Comparison of ENCODE assay signal across 11 cellular contexts in genomic region chr1:43435146-43436145, GRCh38. TPM values are rescaled to one million over a fixed set of nuclear protein-coding genes. Genes with fewer than 3 reads are reported as not detected.
DNase-seq lines count a peak whose midpoint lies in the region; ATAC-seq and TF ChIP-seq lines count a peak whose summit lies in the region.
"Had no signal": no experiment of that assay in that cellular context is flagged by ENCODE, and none has a peak within 500 bp of the region (broad histone marks: within the 10 kb centered on the region; RNA-seq: fewer than 3 reads in every experiment).

No MANE protein-coding gene starts in this region.

- no peaks in the 10 kb centered on the region for H3K9me3 ChIP-seq in breast epithelium
- H3K9me3 ChIP-seq in mucosa of descending colon = no peaks in the 10 kb centered on the region
- no peaks in the 10 kb centered on the region for H3K9me3 ChIP-seq in uterus
- H3K9me3 ChIP-seq in prostate gland = no peaks in the 10 kb centered on the region

- no peaks in the 10 kb centered on the region for H3K4me1 Mint-ChIP-seq in MCF 10A (ENCODE audit: insufficient read depth, unreplicated experiment)

- no peak overlapping the region for H3K4me3 ChIP-seq in breast epithelium
- no peak overlapping the region for H3K4me3 ChIP-seq in mucosa of descending colon
- H3K4me3 ChIP-seq in uterus = no peak overlapping the region
- H3K4me3 ChIP-seq in prostate gland = no peak overlapping the region
- H3K4me3 ChIP-seq: dorsolateral prefrontal cortex had no signal

- POLR2A ChIA-PET in MCF 10A (lab: Yijun Ruan, JAX) = interaction anchor here (0.6 to 1.7 kb wide), 2 partner anchors 19 to 125 kb away, joined by 3 to 6 read pairs; partner anchors contain the start of gene HYI

- H3K36me3 ChIP-seq in breast epithelium (peaks cover 10% of the 10 kb centered on the region), mucosa of descending colon (ENCODE audit: low read depth) (no peaks in the 10 kb centered on the region), uterus (no peaks in the 10 kb centered on the region), prostate gland (peaks cover 18 to 32% of the 10 kb centered on the region in 2 donors)

- intact Hi-C loops in breast epithelium (cut with DNase I; ENCODE audit: low total_unique reads) (no loop called here), MCF 10A (cut with micrococcal nuclease) (no loop called here), mucosa of descending colon (cut with DNase I, micrococcal nuclease) (no loop called here), uterus (cut with DNase I; ENCODE audit: low total_unique reads) (no loop called here), prostate gland (cut with DNase I) (no loop called here)

- H3K27ac ChIP-seq in breast epithelium (peak overlapping the region; percentile 7 to 63), uterus (peak overlapping the region; percentile 69 to 79), prostate gland (no peak overlapping the region)

- H3K36me3 Mint-ChIP-seq in MCF 10A (ENCODE audit: insufficient read depth, unreplicated experiment) = peaks cover 61% of the 10 kb centered on the region

- H3K4me3 Mint-ChIP-seq in MCF 10A (ENCODE audit: unreplicated experiment) = no peak overlapping the region

- 67% methylated on average over 14 of the region's 14 CpGs for WGBS in prostate gland

- CTCF ChIA-PET in MCF 10A (lab: Yijun Ruan, JAX) = interaction anchor here (0.9 kb wide), 1 partner anchor 12 kb away, joined by 3 read pairs; no protein-coding TSS in a partner anchor

- no peak overlapping the region for H3K27ac Mint-ChIP-seq in MCF 10A (ENCODE audit: low read depth, unreplicated experiment)

- peak in 1 of 2 donors; percentile 45 for DNase-seq in breast epithelium (ENCODE audit: low spot score in 2 of 2)
- no peak for DNase-seq in MCF 10A (ENCODE audit: unreplicated experiment)
- peak; percentile 86 for DNase-seq in fibroblast of gingiva (ENCODE audit: low read depth)
- no peak for DNase-seq in mucosa of descending colon
- peak; percentile 70 to 71 for DNase-seq in uterus
- no peak for DNase-seq in cortex of kidney (lab: John Stamatoyannopoulos, UW)
- DNase-seq in prostate gland (ENCODE audit: low spot score) = no peak
- DNase-seq: NCI-H2171, T-helper 9 cell had no signal

- ATAC-seq in mucosa of descending colon (peak; percentile 45), HG02610 (IDR thresholded peaks at IDR 0.05; ENCODE audit: unreplicated experiment) (no peak)

- TF ChIP-seq POLR2A in breast epithelium (IDR thresholded peaks at IDR 0.05) = no peak
- no peak for TF ChIP-seq POLR2A in uterus (IDR thresholded peaks at IDR 0.05)
- TF ChIP-seq POLR2A in prostate gland (IDR thresholded peaks at IDR 0.05) = no peak

- TF ChIP-seq CTCF in breast epithelium (IDR thresholded peaks at IDR 0.05) (no peak), MCF 10A (IDR thresholded peaks at IDR 0.05; ENCODE audit: unreplicated experiment) (no peak), mucosa of descending colon (IDR thresholded peaks at IDR 0.05) (no peak), uterus (IDR thresholded peaks at IDR 0.05) (no peak), prostate gland (IDR thresholded peaks at IDR 0.05) (no peak)

- BruUV-seq in MCF 10A (replicated peaks; lab: Mats Ljungman, UMichigan) = no TSS peak

- no peaks in the 10 kb centered on the region for H3K4me1 ChIP-seq in breast epithelium
- no peaks in the 10 kb centered on the region for H3K4me1 ChIP-seq in mucosa of descending colon (ENCODE audit: low read depth)
- H3K4me1 ChIP-seq in uterus = no peaks in the 10 kb centered on the region
- H3K4me1 ChIP-seq in prostate gland (replicated peaks) = no peaks in the 10 kb centered on the region

- H3K27me3 ChIP-seq in breast epithelium = no peaks in the 10 kb centered on the region
- H3K27me3 ChIP-seq in uterus = no peaks in the 10 kb centered on the region
- H3K27me3 ChIP-seq in prostate gland (replicated peaks; ENCODE audit: insufficient read depth) = no peaks in the 10 kb centered on the region
- H3K27me3 ChIP-seq: dorsolateral prefrontal cortex had no signal

- no peaks in the 10 kb centered on the region for H3K27me3 Mint-ChIP-seq in MCF 10A (ENCODE audit: insufficient read depth, unreplicated experiment)

- no peaks in the 10 kb centered on the region for H3K9me3 Mint-ChIP-seq in MCF 10A (ENCODE audit: unreplicated experiment)

RNA-seq across cellular contexts. Expression of gene HYI, which starts 18.3 kb away (rescaled TPM):
- total RNA-seq in breast epithelium = 10 to 100 TPM; 66.6 to 79.3 (median 70.1) TPM
- total RNA-seq in MCF 10A (2022) = 14.5 and 23.0 TPM in 2 replicates
- 10 to 100 TPM; 41.8 to 85.0 (median 79.3) TPM for total RNA-seq in mucosa of descending colon
- 10 to 100 TPM; 34.8 to 84.7 (median 70.5) TPM for total RNA-seq in uterus
- total RNA-seq in prostate gland = 100 to 1,000 TPM in 1 of 2 donors, 10 to 100 TPM in 1; 67.7 to 104 TPM

RNA-seq across cellular contexts. Expression of gene SZT2, which starts 45.7 kb away (rescaled TPM):
- total RNA-seq in breast epithelium (10 to 100 TPM; 29.1 to 49.2 (median 44.3) TPM), MCF 10A (2022) (65.3 and 67.4 TPM in 2 replicates), mucosa of descending colon (10 to 100 TPM; 61.7 to 93.6 (median 75.4) TPM), uterus (100 to 1,000 TPM in 1 of 4 donors, 10 to 100 TPM in 3; 15.6 to 128 (median 31.0) TPM), prostate gland (10 to 100 TPM; 30.3 to 76.9 TPM)

RNA-seq across cellular contexts. Expression of gene MED8, which starts 45.8 kb away (rescaled TPM):
- total RNA-seq in breast epithelium (10 to 100 TPM; 38.3 to 42.9 (median 38.8) TPM), MCF 10A (2022) (52.0 and 61.6 TPM in 2 replicates), mucosa of descending colon (10 to 100 TPM; 35.8 to 39.6 (median 38.3) TPM), uterus (10 to 100 TPM; 19.4 to 33.9 (median 28.5) TPM), prostate gland (10 to 100 TPM; 36.9 to 43.2 TPM)

Comparison
In these comparisons a context has a peak if more than half of its experiments do, and no peak if none do; other contexts are left out.
1. DNase-seq: peak in fibroblast of gingiva (single experiment) and uterus (2 of 2); none in MCF 10A (single experiment), mucosa of descending colon (0 of 3), cortex of kidney (single experiment) and prostate gland (single experiment).
2. H3K27ac ChIP-seq: peak in breast epithelium (2 of 2) and uterus (2 of 2); none in prostate gland (0 of 2).